ENCODE assay signal across 25 cellular contexts in the genomic region with DNA sequence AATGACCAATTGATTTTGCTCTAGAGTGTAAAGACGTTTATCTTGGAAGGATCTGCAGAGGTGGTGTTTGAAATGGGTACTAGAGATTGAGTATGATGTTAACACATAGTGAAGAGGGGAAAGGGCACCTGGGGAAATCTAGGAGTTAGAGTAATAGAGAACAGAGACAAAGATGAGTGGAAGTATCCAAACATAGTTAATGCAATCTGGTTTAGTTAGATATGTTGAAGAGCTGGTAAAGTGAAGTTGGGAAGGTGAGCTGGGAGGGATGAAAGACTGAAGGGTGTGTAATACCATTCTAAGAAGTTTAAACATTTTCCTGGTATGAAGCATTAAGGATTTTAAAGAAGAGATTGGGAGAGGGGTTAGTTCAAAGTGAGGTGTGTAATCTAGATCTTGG.
"Had no signal": no experiment of that assay in that cellular context is flagged by ENCODE, and none has a peak within 500 bp of the region (broad histone marks: within the 10 kb centered on the region; RNA-seq: fewer than 3 reads in every experiment).

No MANE protein-coding gene starts in this region.

- H3K4me3 Mint-ChIP-seq: activated CD4-positive, alpha-beta memory T cell treated with anti-CD3 and anti-CD28 coated beads, Interleukin-2, amount 10 ng/mL, durations not matched to agents 7 days and 5 days; activated CD4-positive, alpha-beta T cell treated with anti-CD3 and anti-CD28 coated beads, Interleukin-2, amount 10 ng/mL, durations not matched to agents 7 days and 5 days; activated naive CD4-positive, alpha-beta T cell treated with anti-CD3 and anti-CD28 coated beads, Interleukin-2, amount 10 ng/mL, durations not matched to agents 7 days and 5 days; activated naive CD8-positive, alpha-beta T cell treated with anti-CD3 and anti-CD28 coated beads, Interleukin-2, amount 10 ng/mL, durations not matched to agents 7 days and 5 days; activated T-cell treated with anti-CD3 and anti-CD28 coated beads, Interleukin-2, amount 50 U/mL, for 24 hours; activated T-cell treated with anti-CD3 and anti-CD28 coated beads, Interleukin-2, amount 50 U/mL, for 72 hours; dendritic cell treated with granulocyte-macrophage colony-stimulating factor and Interleukin-4, amounts not matched to agents 40 ng/mL and 50 ng/mL, for 4 days; endodermal cell had no signal

- DNase-seq: activated CD4-positive, alpha-beta memory T cell treated with anti-CD3 and anti-CD28 coated beads, Interleukin-2, amount 10 ng/mL, durations not matched to agents 7 days and 5 days; activated CD4-positive, alpha-beta T cell treated with anti-CD3 and anti-CD28 coated beads for 1 hour; activated CD4-positive, alpha-beta T cell treated with anti-CD3 and anti-CD28 coated beads for 4 hours; activated CD4-positive, alpha-beta T cell treated with anti-CD3 and anti-CD28 coated beads, Interleukin-2, amount 10 ng/mL, durations not matched to agents 7 days and 5 days; activated CD4-positive, alpha-beta T cell treated with anti-CD3 and anti-CD28 coated beads, Interleukin-2, amount 50 U/mL, for 4 hours; activated CD8-positive, alpha-beta memory T cell treated with anti-CD3 and anti-CD28 coated beads, Interleukin-2, amount 50 U/mL, for 48 hours; activated gamma-delta T cell; activated naive CD4-positive, alpha-beta T cell; activated naive CD4-positive, alpha-beta T cell treated with anti-CD3 and anti-CD28 coated beads, Interleukin-2, amount 10 ng/mL, durations not matched to agents 7 days and 5 days; activated naive CD8-positive, alpha-beta T cell treated with anti-CD3 and anti-CD28 coated beads, Interleukin-2, amount 10 ng/mL, durations not matched to agents 7 days and 5 days; activated T-cell treated with anti-CD3 and anti-CD28 coated beads for 4 hours; activated T-cell treated with anti-CD3 and anti-CD28 coated beads, Interleukin-2, amount 50 U/mL, for 24 hours; activated T-cell treated with anti-CD3 and anti-CD28 coated beads, Interleukin-2, amount 50 U/mL, for 72 hours; central memory CD4-positive, alpha-beta T cell; cerebellar nuclear complex; dorsolateral prefrontal cortex; effector memory CD4-positive, alpha-beta T cell; endodermal cell; foreskin fibroblast; head of caudate nucleus; T-helper 2 cell had no signal

- ATAC-seq: activated naive CD4-positive, alpha-beta T cell treated with anti-CD3 and anti-CD28 coated beads, Interleukin-2, amount 50 U/mL, for 72 hours; activated T-cell treated with anti-CD3 and anti-CD28 coated beads, Interleukin-2, amount 50 U/mL, for 72 hours; esophagus mucosa had no signal

- H3K27ac Mint-ChIP-seq: activated CD4-positive, alpha-beta memory T cell treated with anti-CD3 and anti-CD28 coated beads, Interleukin-2, amount 10 ng/mL, durations not matched to agents 7 days and 5 days; activated CD4-positive, alpha-beta T cell treated with anti-CD3 and anti-CD28 coated beads, Interleukin-2, amount 10 ng/mL, durations not matched to agents 7 days and 5 days; activated naive CD4-positive, alpha-beta T cell treated with anti-CD3 and anti-CD28 coated beads, Interleukin-2, amount 10 ng/mL, durations not matched to agents 7 days and 5 days; activated naive CD4-positive, alpha-beta T cell treated with anti-CD3 and anti-CD28 coated beads, Interleukin-2, amount 50 U/mL, for 72 hours; activated naive CD8-positive, alpha-beta T cell treated with anti-CD3 and anti-CD28 coated beads, Interleukin-2, amount 10 ng/mL, durations not matched to agents 7 days and 5 days; activated T-cell treated with anti-CD3 and anti-CD28 coated beads, Interleukin-2, amount 50 U/mL, for 24 hours; activated T-cell treated with anti-CD3 and anti-CD28 coated beads, Interleukin-2, amount 50 U/mL, for 72 hours; dendritic cell treated with granulocyte-macrophage colony-stimulating factor and Interleukin-4, amounts not matched to agents 40 ng/mL and 50 ng/mL, for 4 days; endodermal cell had no signal

- H3K9me3 Mint-ChIP-seq: activated CD4-positive, alpha-beta memory T cell treated with anti-CD3 and anti-CD28 coated beads, Interleukin-2, amount 10 ng/mL, durations not matched to agents 7 days and 5 days; activated CD4-positive, alpha-beta T cell treated with anti-CD3 and anti-CD28 coated beads, Interleukin-2, amount 10 ng/mL, durations not matched to agents 7 days and 5 days; activated naive CD4-positive, alpha-beta T cell treated with anti-CD3 and anti-CD28 coated beads, Interleukin-2, amount 10 ng/mL, durations not matched to agents 7 days and 5 days; activated naive CD4-positive, alpha-beta T cell treated with anti-CD3 and anti-CD28 coated beads, Interleukin-2, amount 50 U/mL, for 72 hours; activated naive CD8-positive, alpha-beta T cell treated with anti-CD3 and anti-CD28 coated beads, Interleukin-2, amount 10 ng/mL, durations not matched to agents 7 days and 5 days; activated T-cell treated with anti-CD3 and anti-CD28 coated beads, Interleukin-2, amount 50 U/mL, for 24 hours; activated T-cell treated with anti-CD3 and anti-CD28 coated beads, Interleukin-2, amount 50 U/mL, for 72 hours; dendritic cell treated with granulocyte-macrophage colony-stimulating factor and Interleukin-4, amounts not matched to agents 40 ng/mL and 50 ng/mL, for 4 days; endodermal cell had no signal

- H3K27me3 Mint-ChIP-seq: activated CD4-positive, alpha-beta memory T cell treated with anti-CD3 and anti-CD28 coated beads, Interleukin-2, amount 10 ng/mL, durations not matched to agents 7 days and 5 days; activated CD4-positive, alpha-beta T cell treated with anti-CD3 and anti-CD28 coated beads, Interleukin-2, amount 10 ng/mL, durations not matched to agents 7 days and 5 days; activated naive CD4-positive, alpha-beta T cell treated with anti-CD3 and anti-CD28 coated beads, Interleukin-2, amount 10 ng/mL, durations not matched to agents 7 days and 5 days; activated naive CD8-positive, alpha-beta T cell treated with anti-CD3 and anti-CD28 coated beads, Interleukin-2, amount 10 ng/mL, durations not matched to agents 7 days and 5 days; activated T-cell treated with anti-CD3 and anti-CD28 coated beads, Interleukin-2, amount 50 U/mL, for 24 hours; brain; dendritic cell treated with granulocyte-macrophage colony-stimulating factor and Interleukin-4, amounts not matched to agents 40 ng/mL and 50 ng/mL, for 4 days had no signal

- H3K4me1 Mint-ChIP-seq: activated naive CD4-positive, alpha-beta T cell treated with anti-CD3 and anti-CD28 coated beads, Interleukin-2, amount 10 ng/mL, durations not matched to agents 7 days and 5 days had no signal
